30 cellular contexts compared by ENCODE assay signal in the genomic region with DNA sequence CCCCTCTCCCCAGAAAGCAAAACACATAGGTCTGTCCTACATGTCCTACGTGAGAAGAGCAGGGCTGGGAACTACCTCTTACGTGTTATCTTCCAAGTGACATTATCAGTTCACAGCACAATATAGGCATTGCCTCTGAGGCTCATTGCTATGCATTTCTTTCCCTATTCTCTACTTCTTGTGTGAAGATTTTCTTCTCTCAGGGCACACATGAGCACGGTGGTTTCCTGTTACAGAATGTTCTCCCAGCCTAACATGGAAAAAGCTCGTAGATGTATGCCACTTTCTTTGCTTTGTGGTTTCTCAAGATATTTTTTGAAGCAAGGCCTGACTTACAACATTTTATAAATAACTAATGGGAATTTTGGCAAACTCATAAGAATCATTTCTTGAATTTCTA. TPM values are rescaled to one million over a fixed set of nuclear protein-coding genes. Genes with fewer than 3 reads are reported as not detected.
DNase-seq lines count a peak whose midpoint lies in the region; ATAC-seq, FAIRE-seq and TF ChIP-seq lines count a peak whose summit lies in the region.
"Had no signal": no experiment of that assay in that cellular context is flagged by ENCODE, and none has a peak within 500 bp of the region (broad histone marks: within the 10 kb centered on the region; RNA-seq: fewer than 3 reads in every experiment).

No MANE protein-coding gene starts in this region.

- no peaks in the 10 kb centered on the region for H3K27me3 ChIP-seq in hepatocyte
- H3K27me3 ChIP-seq: gastroesophageal sphincter, right atrium auricular region had no signal

- no peaks in the 10 kb centered on the region for H3K9me3 ChIP-seq in hepatocyte (ENCODE audit: low read depth)
- H3K9me3 ChIP-seq: gastroesophageal sphincter, right atrium auricular region, thoracic aorta had no signal

- H3K79me2 ChIP-seq in hepatocyte: no peaks in the 10 kb centered on the region

- H3K9me2 ChIP-seq in hepatocyte (replicated peaks; ENCODE audit: insufficient read depth): no peaks in the 10 kb centered on the region

- H3K4me3 ChIP-seq in hepatocyte: no peak overlapping the region
- H3K4me3 ChIP-seq: gastroesophageal sphincter, GM23248, right atrium auricular region, thoracic aorta had no signal

- peak overlapping the region; percentile 25 for H3K27ac ChIP-seq in hepatocyte
- H3K27ac ChIP-seq: gastroesophageal sphincter, GM23248, right atrium auricular region, RWPE1, thoracic aorta had no signal

- H3K4me2 ChIP-seq in hepatocyte: no peak overlapping the region

- ATAC-seq in GM19328 (IDR thresholded peaks at IDR 0.05; ENCODE audit: unreplicated experiment) (peak; percentile 46), HG03095 (IDR thresholded peaks at IDR 0.05; ENCODE audit: unreplicated experiment) (peak; percentile 58), HG03457 (IDR thresholded peaks at IDR 0.05; ENCODE audit: unreplicated experiment) (no peak)
- ATAC-seq: activated CD8-positive, alpha-beta T cell treated with anti-CD3 and anti-CD28 coated beads for 36 hours; gastroesophageal sphincter; naive thymus-derived CD4-positive, alpha-beta T cell; SK-N-SH treated with all-trans-retinoic acid at 6 μM for 48 hours had no signal

- H3K36me3 ChIP-seq in hepatocyte (replicated peaks; ENCODE audit: insufficient read depth, low read depth): no peaks in the 10 kb centered on the region
- H3K36me3 ChIP-seq: gastroesophageal sphincter, right atrium auricular region, thoracic aorta had no signal

- no peak for FAIRE-seq in GM12891 (lab: Jason Lieb, UNC)

- 0 out of 2 replicates have a peak, but pooled peaks have one; percentile 31 for TF ChIP-seq POLR2A in GM12891 (IDR thresholded peaks at IDR 0.05; ENCODE audit: low read depth, low read length)

- no peak overlapping the region for H2AFZ ChIP-seq in hepatocyte
- H2AFZ ChIP-seq: GM23248 had no signal

- 39% methylated on average over 4 of the region's 4 CpGs for WGBS in hepatocyte (ENCODE audit: low lambda C conversion rate, missing lambda C conversion rate)

- H3K4me1 ChIP-seq in hepatocyte (ENCODE audit: insufficient read depth): peaks cover 5% of the 10 kb centered on the region
- H3K4me1 ChIP-seq: gastroesophageal sphincter, right atrium auricular region had no signal

- no peaks in the 10 kb centered on the region for H4K20me1 ChIP-seq in hepatocyte (ENCODE audit: insufficient read depth, poor library complexity, severe bottlenecking)

- TF ChIP-seq CTCF in hepatocyte (IDR thresholded peaks at IDR 0.05; ENCODE audit: poor library complexity): no peak

- DNase-seq in GM12891 (ENCODE audit: insufficient read length, low spot score): no peak
- DNase-seq in hepatocyte (ENCODE audit: low spot score): no peak
- DNase-seq in globus pallidus (ENCODE audit: low spot score): no peak
- DNase-seq in NCI-H146 treated with DMSO at 0.1 percent for 48 hours (lab: John Stamatoyannopoulos, UW; ENCODE audit: unreplicated experiment): no peak
- DNase-seq in NCI-H526 treated with DMSO at 0.1 percent for 48 hours (lab: John Stamatoyannopoulos, UW): no peak
- DNase-seq: activated B cell treated with CpG ODN at 0.5 μM for 24 hours; activated CD8-positive, alpha-beta T cell treated with anti-CD3 and anti-CD28 coated beads for 36 hours; activated naive CD4-positive, alpha-beta T cell; activated T-cell treated with anti-CD3 and anti-CD28 coated beads, Interleukin-2, amount 50 U/mL, for 24 hours; anterior cingulate cortex; C1 segment of cervical spinal cord; DMS 273 treated with DMSO at 0.1 percent for 48 hours; effector CD4-positive, alpha-beta T cell; GDM1; GM23248; mesenchymal stem cell; naive thymus-derived CD4-positive, alpha-beta T cell; NCI-H1436 treated with DMSO at 0.1 percent for 48 hours; NCI-H2171 treated with DMSO at 0.1 percent for 48 hours; NCI-H526; T-helper 9 cell had no signal

TF ChIP-seq in GM12891, 5 proteins besides CTCF, POLR2A, EP300 and RAD21:
- TF ChIP-seq SPI1 (IDR thresholded peaks at IDR 0.05; ENCODE audit: low read depth, low read length): no peak
- TF ChIP-seq PAX5 (IDR thresholded peaks at IDR 0.05; ENCODE audit: insufficient read depth, low read length, severe bottlenecking): no peak
- TF ChIP-seq POLR2AphosphoS5 (IDR thresholded peaks at IDR 0.05; ENCODE audit: low read depth, low read length): peak; percentile 59; the same call in 1 of the 2 replicates
- no peak for TF ChIP-seq TAF1 (IDR thresholded peaks at IDR 0.05; ENCODE audit: low read depth, low read length)
- TF ChIP-seq POU2F2 (IDR thresholded peaks at IDR 0.05; ENCODE audit: low read depth, low read length): no peak; the same call in 1 of the 2 replicates

RNA-seq across cellular contexts. Expression of a gene that starts 19.4 kb away (rescaled TPM):
- polyA plus RNA-seq in GM12891 (2012; ENCODE audit: low read depth, missing spikeins): 0.89 TPM
- 29.3 and 39.7 TPM in 2 replicates for total RNA-seq in hepatocyte
- polyA plus RNA-seq in hepatocyte: 13.9 and 17.1 TPM in 2 replicates
- total RNA-seq: activated B cell treated with CpG ODN at 0.5 μM for 24 hours; GM23248; M059J; naive thymus-derived CD4-positive, alpha-beta T cell had no signal
- polyA plus RNA-seq: GM23248; naive thymus-derived CD4-positive, alpha-beta T cell had no signal

RNA-seq across cellular contexts. Expression of a gene that starts 40.3 kb away (rescaled TPM):
- 2.9 TPM for polyA plus RNA-seq in GM12891 (2012; ENCODE audit: low read depth, missing spikeins)
- total RNA-seq in hepatocyte: 49.2 and 59.6 TPM in 2 replicates
- 24.3 and 28.7 TPM in 2 replicates for polyA plus RNA-seq in hepatocyte
- total RNA-seq: activated B cell treated with CpG ODN at 0.5 μM for 24 hours; activated CD8-positive, alpha-beta T cell treated with anti-CD3 and anti-CD28 coated beads for 36 hours; GM23248; M059J had no signal
- polyA plus RNA-seq: GM23248; naive thymus-derived CD4-positive, alpha-beta T cell had no signal
